ENCODE assay signal across 8 cellular contexts in the genomic region with DNA sequence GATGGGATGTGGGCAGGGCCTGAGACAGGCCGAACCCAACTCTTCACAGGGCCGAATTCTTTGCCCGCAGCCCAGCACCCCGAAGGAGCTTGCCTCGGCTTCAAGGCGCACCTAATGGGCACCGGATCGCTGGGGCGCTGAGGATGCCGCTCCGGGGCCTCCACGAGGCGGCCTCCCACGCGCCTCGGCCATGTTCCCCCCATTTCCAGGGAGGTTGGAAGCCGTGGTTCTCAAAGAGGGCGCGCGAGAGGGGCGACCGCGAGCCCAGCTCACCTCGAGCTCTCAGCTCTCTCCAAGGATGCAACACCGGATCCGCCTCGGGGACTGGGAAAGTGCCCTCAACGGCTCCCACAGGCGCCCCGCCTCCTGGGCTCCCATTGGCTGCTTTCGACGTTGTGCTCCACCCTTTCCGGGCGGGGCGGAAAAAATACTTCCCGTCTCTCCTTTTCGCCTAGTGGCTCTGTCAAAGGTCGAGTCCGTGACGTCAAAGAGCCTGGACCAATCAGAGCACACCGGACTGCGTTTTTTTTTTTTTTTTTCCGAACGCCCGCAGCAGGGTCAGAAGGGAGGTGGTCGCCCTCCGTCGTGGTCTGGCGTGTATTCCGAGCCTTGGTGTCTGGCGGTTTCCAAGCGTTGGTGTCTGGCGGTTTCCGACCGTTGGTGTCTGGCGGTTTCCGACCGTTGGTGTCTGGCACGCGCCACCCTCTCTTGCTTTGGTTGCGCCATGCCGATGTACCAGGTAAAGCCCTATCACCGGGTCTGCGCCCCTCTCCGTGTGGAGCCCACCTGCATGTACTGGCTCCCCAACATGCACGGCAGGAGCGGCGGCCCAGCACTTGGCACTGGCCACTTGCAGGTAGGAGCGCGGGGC. TPM values are rescaled to one million over a fixed set of nuclear protein-coding genes. Genes with fewer than 3 reads are reported as not detected.
DNase-seq lines count a peak whose midpoint lies in the region; ATAC-seq, FAIRE-seq and TF ChIP-seq lines count a peak whose summit lies in the region.
"Not testable (repeated sequence)": the region's sequence is repeated elsewhere in the genome, so short reads cannot be mapped to it uniquely, and the experiment has no call there.

No MANE protein-coding gene starts in this region.

- TF ChIP-seq EP300 in GM12878 (IDR thresholded peaks at IDR 0.05; ENCODE audit: borderline replicate concordance in 1 of 2, control insufficient read depth in 1 of 2, low read depth in 2 of 2, low read length in 2 of 2); ovary (IDR thresholded peaks at IDR 0.05): not testable (repeated sequence)

- WGBS in GM12878 (ENCODE audit: insufficient coverage, insufficient replicate concordance, low lambda C conversion rate, missing lambda C conversion rate), result 3% methylated on average over 5 of the region's 70 CpGs
- 0% methylated on average over 13 to 24 of the region's 70 CpGs; no CpG with 5 or more reads in 1 of the 3 donors for WGBS in ovary, 3 donors

- FAIRE-seq in GM12878 (lab: Jason Lieb, UNC), result not testable (repeated sequence)

- CTCF ChIA-PET in GM12878 (lab: Yijun Ruan, JAX), result not testable (repeated sequence)

- POLR2A ChIA-PET in GM12878 (lab: Charles Lee), result not testable (repeated sequence)

- not testable (repeated sequence) for H3K36me3 ChIP-seq in GM12878 (ENCODE audit: control insufficient read depth in 2 of 2, insufficient read depth in 2 of 2, low read length in 1 of 2); cardiac muscle cell; ovary

- peak overlapping the region; percentile 45 for H3K4me3 ChIP-seq in HFF-Myc (replicated peaks; ENCODE audit: low read depth, low read length)
- peak overlapping the region; percentile 44 for H3K4me3 ChIP-seq in Jurkat, Clone E6-1 (ENCODE audit: low read length)
- not testable (repeated sequence) for H3K4me3 ChIP-seq in GM12878, ovary
- H3K4me3 ChIP-seq in cardiac muscle cell, result peak overlapping the region; percentile 27

- not testable (repeated sequence) for H3K79me2 ChIP-seq in GM12878 (ENCODE audit: control insufficient read depth, insufficient read depth, low read length)

- BruUV-seq in GM12878 (replicated peaks; lab: Mats Ljungman, UMichigan), result TSS peak; percentile 81

- RAD21 ChIA-PET in GM12878 (lab: Charles Lee; ENCODE audit: unreplicated experiment), result not testable (repeated sequence)

- TF ChIP-seq POLR2A in GM12878 (IDR thresholded peaks at IDR 0.05; ENCODE audit: low read depth, low read length); ovary (IDR thresholded peaks at IDR 0.05): not testable (repeated sequence)

- H3K27ac ChIP-seq in GM12878 (ENCODE audit: control insufficient read depth, insufficient read depth); cardiac muscle cell; ovary: not testable (repeated sequence)

- SMC1A ChIA-PET in GM12878 (lab: Charles Lee; ENCODE audit: uncharacterized antibody, unreplicated experiment), result not testable (repeated sequence)

- not testable (repeated sequence) for H3K4me1 ChIP-seq in GM12878 (ENCODE audit: control insufficient read depth, insufficient read depth, low read length); cardiac muscle cell (ENCODE audit: low read depth); ovary (ENCODE audit: insufficient read depth)

- not testable (repeated sequence) for H3K9me3 Mint-ChIP-seq in stimulated activated naive CD8-positive, alpha-beta T cell treated with anti-CD3 and anti-CD28 coated beads, Interleukin-15, amount 100 ng/mL, for 72 hours

- H2AFZ ChIP-seq in GM12878 (ENCODE audit: control insufficient read depth, low read depth, low read length), result not testable (repeated sequence)

- not testable (repeated sequence) for H4K20me1 ChIP-seq in GM12878 (ENCODE audit: control insufficient read depth, insufficient read depth)

- not testable (repeated sequence) for DNase-seq in HFF-Myc (ENCODE audit: extremely low read depth, low read depth); GM12878 (ENCODE audit: low read depth, low spot score)
- peak; percentile 56 for DNase-seq in Jurkat, Clone E6-1 (ENCODE audit: low read depth, low spot score)
- DNase-seq in activated CD4-positive, alpha-beta T cell treated with anti-CD3 and anti-CD28 coated beads, Interleukin-2, amount 50 U/mL, for 4 hours, result peak; percentile 7 to 35
- DNase-seq in cardiac muscle cell (ENCODE audit: low read depth in 1 of 2, low spot score in 1 of 2) (peak; percentile 32 to 40), ovary (peak in 3 of 5 donors; percentile 3 to 51 (median 26))
- DNase-seq in stimulated activated naive CD8-positive, alpha-beta T cell treated with anti-CD3 and anti-CD28 coated beads, Interleukin-15, amount 100 ng/mL, for 72 hours, result peak; percentile 66 to 70

- not testable (repeated sequence) for H3K4me1 Mint-ChIP-seq in stimulated activated naive CD8-positive, alpha-beta T cell treated with anti-CD3 and anti-CD28 coated beads, Interleukin-15, amount 100 ng/mL, for 72 hours

- not testable (repeated sequence) for H3K9ac ChIP-seq in GM12878 (ENCODE audit: control insufficient read depth, insufficient read depth, low read length)

- H3K4me3 Mint-ChIP-seq in stimulated activated naive CD8-positive, alpha-beta T cell treated with anti-CD3 and anti-CD28 coated beads, Interleukin-15, amount 100 ng/mL, for 72 hours, result peak overlapping the region; percentile 26 to 84

- H3K27me3 ChIP-seq in GM12878 (replicated peaks in 1 of 2; ENCODE audit: control insufficient read depth in 2 of 2, insufficient read depth in 2 of 2, low read length in 1 of 2); cardiac muscle cell; ovary: not testable (repeated sequence)

- H3K27ac Mint-ChIP-seq in stimulated activated naive CD8-positive, alpha-beta T cell treated with anti-CD3 and anti-CD28 coated beads, Interleukin-15, amount 100 ng/mL, for 72 hours, result peak overlapping the region; percentile 43 to 98

- not testable (repeated sequence) for H3K27me3 Mint-ChIP-seq in stimulated activated naive CD8-positive, alpha-beta T cell treated with anti-CD3 and anti-CD28 coated beads, Interleukin-15, amount 100 ng/mL, for 72 hours

- not testable (repeated sequence) for H3K9me3 ChIP-seq in GM12878 (replicated peaks; ENCODE audit: control insufficient read depth, insufficient read depth, low read length); cardiac muscle cell (ENCODE audit: low read depth); ovary

- not testable (repeated sequence) for H3K4me2 ChIP-seq in GM12878 (ENCODE audit: control insufficient read depth, insufficient read depth)

- intact Hi-C loops in GM12878 (cut with micrococcal nuclease; ENCODE audit: unreplicated experiment); ovary (cut with DNase I): not testable (repeated sequence)

- in situ Hi-C loops in GM12878 (cut with MboI), result not testable (repeated sequence)

- TF ChIP-seq RAD21 in GM12878 (IDR thresholded peaks at IDR 0.05; ENCODE audit: insufficient read depth, low read depth, low read length), result not testable (repeated sequence)

- ATAC-seq in GM18858 (IDR thresholded peaks at IDR 0.05; ENCODE audit: unreplicated experiment), result peak; percentile 51
- peak; percentile 86 for ATAC-seq in GM12878
- peak; percentile 92 for ATAC-seq in stimulated activated naive CD8-positive, alpha-beta T cell treated with anti-CD3 and anti-CD28 coated beads, Interleukin-15, amount 100 ng/mL, for 72 hours

- TF ChIP-seq CTCF in HFF-Myc (IDR thresholded peaks at IDR 0.05; ENCODE audit: low read depth, low read length, missing control alignments); GM12878 (IDR thresholded peaks at IDR 0.05 in 2 of 3, conservative IDR thresholded peaks at IDR 0.05 in 1 of 3; ENCODE audit: control insufficient read depth in 2 of 3, extremely low read depth in 1 of 3, insufficient read depth in 1 of 3, low read depth in 3 of 3, low read length in 3 of 3); cardiac muscle cell (IDR thresholded peaks at IDR 0.05; ENCODE audit: low read depth, low read length); ovary (IDR thresholded peaks at IDR 0.05): not testable (repeated sequence)

TF ChIP-seq in GM12878, 131 proteins besides CTCF, POLR2A, EP300 and RAD21:
- TF ChIP-seq BHLHE40 (IDR thresholded peaks at IDR 0.05; ENCODE audit: borderline replicate concordance in 1 of 2, low read depth in 2 of 2, low read length in 1 of 2) (peak in 1 of 2 experiments; percentile 11; a peak in 1 of 4 replicates), ZNF384 (IDR thresholded peaks at IDR 0.05; ENCODE audit: borderline replicate concordance, low read depth, low read length) (0 out of 2 replicates have a peak, but pooled peaks have one; percentile 21), TAF1 (IDR thresholded peaks at IDR 0.05; ENCODE audit: borderline replicate concordance, low read depth, low read length) (peak; percentile 17; the same call in 1 of the 2 replicates)
TF ChIP-seq in GM12878: peak in this region for 3; not testable (repeated sequence) for 128.

RNA-seq across cellular contexts. Expression of gene TRIM73, which starts 36.5 kb away (rescaled TPM):
- polyA plus RNA-seq in Jurkat, Clone E6-1 (2012; ENCODE audit: insufficient read depth, insufficient read length), result 1.2 TPM
- 12.8 and 13.6 TPM in 2 replicates for total RNA-seq in GM12878 (2013; cell fraction: nucleolus; rRNA removed)
- 0.71 and 1.6 TPM in 2 replicates for total RNA-seq in GM12878 (2014; rRNA removed)
- total RNA-seq in GM12878 (2014; rRNA removed; fragmentation: Illumina TruSeq; extraction: Trizol), result 0.32 and 0.76 TPM in 2 replicates
- 2.4 and 3.6 TPM in 2 replicates for total RNA-seq in GM12878 (2021)
- 0.62 TPM for polyA plus RNA-seq in GM12878 (2011; ENCODE audit: low read depth)
- 0.09 and 0.23 TPM in 2 replicates for polyA plus RNA-seq in GM12878 (2011; rRNA removed)
- polyA plus RNA-seq in GM12878 (2011; cell fraction: cytosol; rRNA removed), result 0.27 and 0.70 TPM in 2 replicates
- polyA plus RNA-seq in GM12878 (2011; cell fraction: nucleus; rRNA removed), result 4.0 and 6.6 TPM in 2 replicates
- polyA plus RNA-seq in GM12878 (2012), result 1.5 and 1.7 TPM in 2 replicates
- 0.19 TPM in 1 of 2 replicates, not detected in the other for polyA plus RNA-seq in GM12878 (2014; fragmentation: Illumina TruSeq; extraction: Trizol)
- polyA plus RNA-seq in GM12878 (2014; fragmentation: Nextera tagmentation; extraction: Ambion mirVana), result under 1 TPM in 1 of 2 experiments, not detected in 1; 0.16 TPM
- 1.4 and 1.8 TPM in 2 replicates for polyA plus RNA-seq in GM12878 (2014; rRNA removed)
- under 1 TPM; 0.21 to 0.86 TPM for polyA plus RNA-seq in GM12878 (2016; fragmentation: Nextera tagmentation; extraction: Ambion mirVana)
- 0.73 and 1.5 TPM in 2 replicates for polyA minus RNA-seq in GM12878 (2011; rRNA and poly(A)+ RNA removed)
- polyA minus RNA-seq in GM12878 (2011; cell fraction: cytosol; rRNA and poly(A)+ RNA removed), result 2.4 TPM in 1 of 2 replicates, not detected in the other
- 1.1 and 3.1 TPM in 2 replicates for polyA minus RNA-seq in GM12878 (2011; cell fraction: nucleus; rRNA and poly(A)+ RNA removed)
- total RNA-seq in cardiac muscle cell, result 6.6 and 10.3 TPM in 2 replicates
- polyA plus RNA-seq in cardiac muscle cell, result 10.9 and 11.2 TPM in 2 replicates
- total RNA-seq in ovary, result 10 to 100 TPM in 1 of 7 donors, 1 to 10 TPM in 6; 3.1 to 11.3 (median 4.0) TPM
- polyA plus RNA-seq in ovary, result 1 to 10 TPM; 1.2 to 2.8 TPM
